Comparison of ENCODE assay signal across 19 cellular contexts in the genomic region with DNA sequence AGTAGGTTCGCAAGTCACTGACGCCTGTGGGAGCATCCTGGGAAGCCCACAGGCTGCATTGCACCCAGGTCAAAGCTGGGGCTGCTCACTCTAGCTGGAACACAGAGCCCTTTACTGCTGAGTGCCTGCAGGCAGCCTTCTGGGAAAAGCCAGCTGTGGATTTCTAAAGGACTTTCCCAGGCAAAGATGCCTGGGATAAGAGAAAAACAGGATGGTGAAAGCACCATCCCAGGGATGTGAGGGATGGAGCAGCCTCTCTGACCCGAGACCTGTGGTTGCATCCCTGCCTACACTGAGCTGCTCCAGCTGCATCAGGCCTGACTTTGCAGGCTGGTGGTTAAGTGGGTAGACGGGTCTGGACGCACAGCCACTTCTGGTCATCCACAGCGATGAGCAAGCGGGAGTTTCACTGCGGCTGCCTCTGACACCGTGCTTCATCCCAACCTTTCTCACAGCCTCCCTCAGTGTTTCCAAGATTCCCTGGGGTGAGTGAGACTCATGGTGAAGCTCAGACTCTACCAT. TPM values are rescaled to one million over a fixed set of nuclear protein-coding genes. Genes with fewer than 3 reads are reported as not detected.
A peak's percentile ranks its signal among the peaks of the same experiment; 100 is the strongest.
DNase-seq lines count a peak whose midpoint lies in the region; ATAC-seq and TF ChIP-seq lines count a peak whose summit lies in the region.
"Had no signal": no experiment of that assay in that cellular context is flagged by ENCODE, and none has a peak within 500 bp of the region (broad histone marks: within the 10 kb centered on the region; RNA-seq: fewer than 3 reads in every experiment).

No MANE protein-coding gene starts in this region.

- TF ChIP-seq CTCF in fibroblast of the aortic adventitia (IDR thresholded peaks at IDR 0.05; ENCODE audit: insufficient read depth, low read length) = no peak

- H3K9me3 ChIP-seq in SJSA1 (replicated peaks) (no peaks in the 10 kb centered on the region), skeletal muscle tissue (ENCODE audit: control insufficient read depth in 3 of 3, low read length in 3 of 3) (no peaks in the 10 kb centered on the region)
- H3K9me3 ChIP-seq in CD8-positive, alpha-beta memory T cell (ENCODE audit: low read length) = no peaks in the 10 kb centered on the region
- H3K9me3 ChIP-seq: colonic mucosa, heart left ventricle had no signal

- POLR2A ChIA-PET in CD8-positive, alpha-beta memory T cell (lab: Charles Lee) = no interaction called here

- CTCF ChIA-PET in CD8-positive, alpha-beta memory T cell (lab: Charles Lee) = no interaction called here

- peaks cover 9 to 24% of the 10 kb centered on the region in 2 donors for H3K27me3 Mint-ChIP-seq in CD8-positive, alpha-beta memory T cell

- H3K4me3 ChIP-seq in SJSA1 (no peak overlapping the region), fibroblast of the aortic adventitia (ENCODE audit: low read depth, low read length) (no peak overlapping the region), skeletal muscle tissue (ENCODE audit: low read length in 3 of 3) (no peak overlapping the region)
- no peak overlapping the region for H3K4me3 ChIP-seq in CD8-positive, alpha-beta memory T cell (ENCODE audit: low read length)
- H3K4me3 ChIP-seq: colonic mucosa, heart left ventricle, K562, lung had no signal

- DNase-seq in GM03348 (ENCODE audit: low spot score) (peak; percentile 81), SJSA1 (ENCODE audit: low read depth in 1 of 2, low spot score in 2 of 2) (peak in 1 of 2 experiments; percentile 64), fibroblast of the aortic adventitia (ENCODE audit: low read depth) (peak; percentile 53), NCI-H2029 (lab: John Stamatoyannopoulos, UW) (no peak)
- DNase-seq in CD8-positive, alpha-beta memory T cell = no peak
- DNase-seq: activated CD4-positive, alpha-beta T cell treated with anti-CD3 and anti-CD28 coated beads, Interleukin-2, amount 50 U/mL, for 4 hours; activated gamma-delta T cell; colonic mucosa; DMS153; NCI-H1930; NK-92 treated with Interleukin-12 subunit alpha and Interleukin-12 subunit beta, amount 100 ng/mL, for 24 hours; T-helper 1 cell had no signal

- peak overlapping the region; percentile 94 for H3K27ac ChIP-seq in SJSA1
- H3K27ac ChIP-seq in skeletal muscle tissue (ENCODE audit: low read depth, low read length) = peak overlapping the region; percentile 52
- H3K27ac ChIP-seq in CD8-positive, alpha-beta memory T cell (ENCODE audit: low read depth, low read length) = no peak overlapping the region
- H3K27ac ChIP-seq: colonic mucosa, heart left ventricle, parathyroid adenoma had no signal

- ATAC-seq in GM19035 (IDR thresholded peaks at IDR 0.05; ENCODE audit: unreplicated experiment) (no peak), GM19467 (IDR thresholded peaks at IDR 0.05; ENCODE audit: unreplicated experiment) (no peak)
- ATAC-seq: K562 had no signal

- no peaks in the 10 kb centered on the region for H3K9me3 Mint-ChIP-seq in CD8-positive, alpha-beta memory T cell

- no peak overlapping the region for H3K9ac ChIP-seq in skeletal muscle tissue (ENCODE audit: low read depth in 1 of 3, low read length in 3 of 3)
- H3K9ac ChIP-seq: parathyroid adenoma had no signal

- H3K4me3 Mint-ChIP-seq in CD8-positive, alpha-beta memory T cell = no peak overlapping the region

- no peaks in the 10 kb centered on the region for H3K27me3 ChIP-seq in SJSA1 (replicated peaks)
- no peaks in the 10 kb centered on the region for H3K27me3 ChIP-seq in skeletal muscle tissue (ENCODE audit: control insufficient read depth in 3 of 3, insufficient read depth in 3 of 3, low read length in 3 of 3)
- H3K27me3 ChIP-seq in CD8-positive, alpha-beta memory T cell (ENCODE audit: insufficient read depth, low read length, poor library complexity, severe bottlenecking) = no peaks in the 10 kb centered on the region
- H3K27me3 ChIP-seq: colonic mucosa, heart left ventricle had no signal

- no peaks in the 10 kb centered on the region for H3K36me3 ChIP-seq in SJSA1
- H3K36me3 ChIP-seq in skeletal muscle tissue (ENCODE audit: control insufficient read depth in 3 of 3, insufficient read depth in 3 of 3, low read length in 3 of 3) = no peaks in the 10 kb centered on the region
- no peaks in the 10 kb centered on the region for H3K36me3 ChIP-seq in CD8-positive, alpha-beta memory T cell (ENCODE audit: insufficient read depth, low read length)
- H3K36me3 ChIP-seq: colonic mucosa, heart left ventricle had no signal

- peaks cover 33% of the 10 kb centered on the region for H3K4me1 ChIP-seq in SJSA1 (replicated peaks)
- peaks cover 0 to 5% (median 3%) of the 10 kb centered on the region in 3 donors for H3K4me1 ChIP-seq in skeletal muscle tissue (ENCODE audit: control insufficient read depth in 3 of 3, insufficient read depth in 3 of 3, low read length in 3 of 3)
- no peaks in the 10 kb centered on the region for H3K4me1 ChIP-seq in CD8-positive, alpha-beta memory T cell (ENCODE audit: insufficient read depth, low read length)
- H3K4me1 ChIP-seq: colonic mucosa, heart left ventricle, parathyroid adenoma had no signal

- no peak overlapping the region for H3K27ac Mint-ChIP-seq in CD8-positive, alpha-beta memory T cell

- no peaks in the 10 kb centered on the region for H3K4me1 Mint-ChIP-seq in CD8-positive, alpha-beta memory T cell

- H3K36me3 Mint-ChIP-seq in CD8-positive, alpha-beta memory T cell = no peaks in the 10 kb centered on the region

RNA-seq across cellular contexts. Expression of a gene that starts 52.5 kb away (rescaled TPM):
- 86.3 and 142 TPM in 2 replicates for total RNA-seq in SJSA1 (2014; rRNA removed; shearing (Covaris generic))
- total RNA-seq in fibroblast of the aortic adventitia (ENCODE audit: low replicate concordance) (65.0 and 75.7 TPM in 2 replicates), skeletal muscle tissue (56.9 TPM)
- not detected for total RNA-seq in CD8-positive, alpha-beta memory T cell
- 0.10 TPM for polyA plus RNA-seq in CD8-positive, alpha-beta memory T cell

RNA-seq across cellular contexts. Expression of a gene that starts 59.1 kb away (rescaled TPM):
- total RNA-seq in SJSA1 (2014; rRNA removed; shearing (Covaris generic)) = 81.9 and 109 TPM in 2 replicates
- total RNA-seq in fibroblast of the aortic adventitia (ENCODE audit: low replicate concordance) (123 and 137 TPM in 2 replicates), skeletal muscle tissue (38.6 TPM)
- total RNA-seq in CD8-positive, alpha-beta memory T cell = 10 to 100 TPM; 41.0 to 42.0 TPM
- 84.6 TPM for polyA plus RNA-seq in CD8-positive, alpha-beta memory T cell

RNA-seq across cellular contexts. Expression of a gene that starts 59.1 kb away (rescaled TPM):
- 14.8 and 18.8 TPM in 2 replicates for total RNA-seq in SJSA1 (2014; rRNA removed; shearing (Covaris generic))
- total RNA-seq in fibroblast of the aortic adventitia (ENCODE audit: low replicate concordance) = 19.4 and 28.9 TPM in 2 replicates
- 60.5 TPM for total RNA-seq in skeletal muscle tissue
- total RNA-seq in CD8-positive, alpha-beta memory T cell = 10 to 100 TPM; 21.1 to 21.3 TPM
- polyA plus RNA-seq in CD8-positive, alpha-beta memory T cell = 19.3 TPM

Comparison
In these comparisons a context has a peak if more than half of its experiments do, and no peak if none do; other contexts are left out.
1. DNase-seq: peak in GM03348 (single experiment) and fibroblast of the aortic adventitia (single experiment); none in NCI-H2029 (single experiment) and CD8-positive, alpha-beta memory T cell (0 of 5).
2. RNA of a gene that starts 52.5 kb away (total RNA-seq): 86.3 to 142 TPM in SJSA1, 65.0 to 75.7 TPM in fibroblast of the aortic adventitia and 56.9 TPM in skeletal muscle tissue (single experiment); not detected in CD8-positive, alpha-beta memory T cell; every median in the first group is over 10 times any median in the second.